15 cellular contexts compared by ENCODE assay signal in the genomic region with DNA sequence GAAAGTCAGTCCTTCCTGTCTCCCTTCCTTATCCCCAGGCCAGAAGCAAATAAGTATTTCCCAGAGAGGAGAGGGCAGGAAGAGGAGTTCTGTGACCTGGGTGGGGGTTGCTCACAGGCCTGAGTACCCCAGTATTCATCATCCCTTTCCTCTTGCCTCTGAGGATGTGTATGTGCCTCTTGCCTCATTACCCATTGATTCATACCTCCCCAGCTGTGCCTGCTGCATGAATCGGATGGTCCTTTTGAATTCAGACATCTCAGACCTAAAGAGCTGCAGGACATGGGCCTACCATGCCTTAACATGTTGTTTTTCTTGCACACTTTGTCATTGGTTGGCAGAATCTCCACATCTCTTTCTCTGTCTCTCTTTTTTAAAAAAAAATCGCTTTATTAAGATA.
"Had no signal": no experiment of that assay in that cellular context is flagged by ENCODE, and none has a peak within 500 bp of the region (broad histone marks: within the 10 kb centered on the region; RNA-seq: fewer than 3 reads in every experiment).

No MANE protein-coding gene starts in this region.

- H3K36me3 ChIP-seq: colonic mucosa, left lung, prostate gland, right lobe of liver, spleen had no signal

- DNase-seq: activated B cell treated with CpG ODN at 0.5 μM for 24 hours; activated CD4-positive, alpha-beta T cell treated with anti-CD3 and anti-CD28 coated beads, Interleukin-2, amount 10 ng/mL, durations not matched to agents 7 days and 5 days; activated naive CD4-positive, alpha-beta T cell treated with anti-CD3 and anti-CD28 coated beads for 36 hours; activated T-cell treated with anti-CD3 and anti-CD28 coated beads for 4 hours; colonic mucosa; effector CD4-positive, alpha-beta T cell; left lung; right lobe of liver; spleen; stimulated activated CD4-positive, alpha-beta T cell treated with anti-CD3 and anti-CD28 coated beads, Interleukin-1b, Interleukin-23, amount 100 ng/mL, for 48 hours; stimulated activated naive CD4-positive, alpha-beta T cell had no signal

- H3K27ac ChIP-seq: colonic mucosa, left lung, prostate gland, right lobe of liver, spleen had no signal

- H3K4me1 ChIP-seq: colonic mucosa, left lung, prostate gland, right lobe of liver, spleen had no signal

- H3K4me3 ChIP-seq: colonic mucosa, left lung, prostate gland, right lobe of liver, spleen had no signal

- ATAC-seq: activated T-helper 17 cell treated with anti-CD3 and anti-CD28 coated beads, Interleukin-2, amount 50 U/mL, for 72 hours; left lung; right lobe of liver had no signal

- FAIRE-seq: astrocyte, islet of Langerhans had no signal

- H3K27me3 ChIP-seq: colonic mucosa, left lung, right lobe of liver, spleen had no signal

- H3K9me3 ChIP-seq: colonic mucosa, left lung, prostate gland, right lobe of liver, spleen had no signal
